23 cellular contexts compared by ENCODE assay signal in genomic region chr2:67645280-67646255, GRCh38.
A peak's percentile ranks its signal among the peaks of the same experiment; 100 is the strongest.
DNase-seq lines count a peak whose midpoint lies in the region; ATAC-seq, FAIRE-seq and TF ChIP-seq lines count a peak whose summit lies in the region.
"Had no signal": no experiment of that assay in that cellular context is flagged by ENCODE, and none has a peak within 500 bp of the region (broad histone marks: within the 10 kb centered on the region; RNA-seq: fewer than 3 reads in every experiment).

No MANE protein-coding gene starts in this region.

- H4K8ac ChIP-seq in mesendoderm (ENCODE audit: low read depth, low read length): no peak overlapping the region

- H3K27ac Mint-ChIP-seq in astrocyte (ENCODE audit: unreplicated experiment): peak overlapping the region; percentile 56
- H3K27ac Mint-ChIP-seq: B cell, H9, IgD-negative memory B cell had no signal

- H3K79me1 ChIP-seq in mesendoderm (ENCODE audit: low read length): no peaks in the 10 kb centered on the region

- H3K4me1 Mint-ChIP-seq in astrocyte (ENCODE audit: low read depth, unreplicated experiment): peaks cover 10% of the 10 kb centered on the region
- H3K4me1 Mint-ChIP-seq: B cell; CD4-positive, CD25-positive, alpha-beta regulatory T cell; IgD-negative memory B cell had no signal

- DNase-seq in left ventricle myocardium inferior (no peak), Right ventricle myocardium inferior (ENCODE audit: missing footprints) (no peak), astrocyte (ENCODE audit: low read depth) (peak; percentile 84), mesendoderm (peak; percentile 28), small intestine (peak; percentile 35), NCI-H128 (lab: John Stamatoyannopoulos, UW; ENCODE audit: unreplicated experiment) (no peak)
- no peak for DNase-seq in stimulated activated naive CD8-positive, alpha-beta T cell treated with anti-CD3 and anti-CD28 coated beads, Interleukin-15, Interleukin-2, amounts not matched to agents 100 U/mL and 50 U/mL, for 24 hours
- DNase-seq: 8988T; CD4-positive, CD25-positive, alpha-beta regulatory T cell; COR-L47; GDM1; H9; Kasumi-1; MM.1S; NCI-H1105; NCI-H1694; NCI-H510A treated with DMSO at 0.1 percent for 48 hours; NCI-H82; OCI-M1 had no signal

- H3K9me3 Mint-ChIP-seq in astrocyte (ENCODE audit: unreplicated experiment): no peaks in the 10 kb centered on the region

- H2BK5ac ChIP-seq in mesendoderm (ENCODE audit: low read length): no peak overlapping the region

- no peak overlapping the region for H4K5ac ChIP-seq in mesendoderm (ENCODE audit: low read length)

- H4K20me1 ChIP-seq in astrocyte (ENCODE audit: insufficient read depth, low read length): no peaks in the 10 kb centered on the region

- no CpG with 5 or more reads among the region's 3 CpGs for whole genome bisulfite sequencing in mesendoderm (ENCODE audit: extremely low coverage, insufficient coverage, low lambda C conversion rate)
- WGBS in small intestine, 3 donors: 7 to 46% (median 28%) methylated on average over 3 of the region's 3 CpGs

- ATAC-seq in Right ventricle myocardium inferior: no peak
- ATAC-seq in stimulated activated naive CD8-positive, alpha-beta T cell treated with anti-CD3 and anti-CD28 coated beads, Interleukin-15, Interleukin-2, amounts not matched to agents 100 U/mL and 50 U/mL, for 24 hours: no peak
- no peak for ATAC-seq in HG03520 (IDR thresholded peaks at IDR 0.05; ENCODE audit: unreplicated experiment)

- no peak overlapping the region for H3K56ac ChIP-seq in mesendoderm (ENCODE audit: low read length)

- peaks cover 39% of the 10 kb centered on the region for H3K4me1 ChIP-seq in left ventricle myocardium inferior
- H3K4me1 ChIP-seq in astrocyte (ENCODE audit: insufficient read depth, low read length): peaks cover 6% of the 10 kb centered on the region
- no peaks in the 10 kb centered on the region for H3K4me1 ChIP-seq in mesendoderm (ENCODE audit: control insufficient read depth, low read depth, low read length)
- H3K4me1 ChIP-seq in small intestine (ENCODE audit: control insufficient read depth in 2 of 2, insufficient read depth in 1 of 2, low read depth in 1 of 2, low read length in 1 of 2): no peaks in the 10 kb centered on the region

- H3K27ac ChIP-seq in left ventricle myocardium inferior (replicated peaks) (peak overlapping the region; percentile 34), astrocyte (ENCODE audit: low read depth, low read length) (no peak overlapping the region), mesendoderm (ENCODE audit: low read depth, low read length) (no peak overlapping the region), small intestine (ENCODE audit: low read depth in 1 of 2, low read length in 1 of 2) (no peak overlapping the region)

- H3K9ac ChIP-seq in astrocyte (ENCODE audit: low read length): no peak overlapping the region
- no peak overlapping the region for H3K9ac ChIP-seq in mesendoderm (ENCODE audit: low read length)

- no peak overlapping the region for H3K4ac ChIP-seq in mesendoderm (ENCODE audit: low read depth, low read length)

- H3K27me3 Mint-ChIP-seq in astrocyte (ENCODE audit: low read depth, unreplicated experiment): no peaks in the 10 kb centered on the region
- H3K27me3 Mint-ChIP-seq: CD4-positive, CD25-positive, alpha-beta regulatory T cell; IgD-negative memory B cell had no signal

- no peaks in the 10 kb centered on the region for H3K27me3 ChIP-seq in left ventricle myocardium inferior (ENCODE audit: low read depth)
- no peaks in the 10 kb centered on the region for H3K27me3 ChIP-seq in astrocyte (ENCODE audit: insufficient read depth, low read length)
- no peaks in the 10 kb centered on the region for H3K27me3 ChIP-seq in mesendoderm (ENCODE audit: insufficient read depth, low read length, poor library complexity)
- H3K27me3 ChIP-seq in small intestine (ENCODE audit: control insufficient read depth in 2 of 2, insufficient read depth in 2 of 2, low read length in 2 of 2): no peaks in the 10 kb centered on the region

- TF ChIP-seq CTCF in left ventricle myocardium inferior (IDR thresholded peaks at IDR 0.05; ENCODE audit: borderline replicate concordance) (no peak), astrocyte (IDR thresholded peaks at IDR 0.05; ENCODE audit: insufficient read depth, low read depth, low read length) (no peak)

- H3K4me3 ChIP-seq in left ventricle myocardium inferior (no peak overlapping the region), astrocyte (ENCODE audit: insufficient read depth, low read depth, low read length) (no peak overlapping the region), mesendoderm (ENCODE audit: low read length) (no peak overlapping the region), small intestine (ENCODE audit: low read depth in 1 of 2, low read length in 2 of 2) (no peak overlapping the region)

- no peak overlapping the region for H2AFZ ChIP-seq in astrocyte (ENCODE audit: low read depth, low read length)

- no peak overlapping the region for H3K4me2 ChIP-seq in astrocyte (ENCODE audit: low read length)
- H3K4me2 ChIP-seq in mesendoderm (ENCODE audit: low read length): no peak overlapping the region

- no peaks in the 10 kb centered on the region for H3K79me2 ChIP-seq in astrocyte (ENCODE audit: insufficient read depth, low read length)
- no peaks in the 10 kb centered on the region for H3K79me2 ChIP-seq in mesendoderm (ENCODE audit: control insufficient read depth, insufficient read depth, low read length)

- H2BK120ac ChIP-seq in mesendoderm (ENCODE audit: low read depth, low read length): no peak overlapping the region

- FAIRE-seq in astrocyte (lab: Jason Lieb, UNC): no peak
- FAIRE-seq in small intestine (lab: Jason Lieb, UNC): no peak
- FAIRE-seq: HTR-8/SVneo had no signal

- H3K23ac ChIP-seq in mesendoderm (ENCODE audit: low read length): no peak overlapping the region

- no peak overlapping the region for H2AK5ac ChIP-seq in mesendoderm (ENCODE audit: low read length)

- H3K36me3 Mint-ChIP-seq in astrocyte (ENCODE audit: low read depth, unreplicated experiment): no peaks in the 10 kb centered on the region
- H3K36me3 Mint-ChIP-seq: CD4-positive, CD25-positive, alpha-beta regulatory T cell had no signal

- H3K36me3 ChIP-seq in left ventricle myocardium inferior: no peaks in the 10 kb centered on the region
- H3K36me3 ChIP-seq in astrocyte (ENCODE audit: insufficient read depth, low read length): no peaks in the 10 kb centered on the region
- no peaks in the 10 kb centered on the region for H3K36me3 ChIP-seq in mesendoderm (ENCODE audit: control insufficient read depth, insufficient read depth, low read length)
- H3K36me3 ChIP-seq in small intestine (ENCODE audit: control insufficient read depth in 2 of 2, insufficient read depth in 2 of 2, low read length in 2 of 2): no peaks in the 10 kb centered on the region

- intact Hi-C loops in left ventricle myocardium inferior (cut with micrococcal nuclease): no loop called here
- intact Hi-C loops in Right ventricle myocardium inferior (cut with DNase I): no loop called here

- peaks cover 9% of the 10 kb centered on the region for H3K9me3 ChIP-seq in left ventricle myocardium inferior (replicated peaks)
- H3K9me3 ChIP-seq in astrocyte (ENCODE audit: insufficient read depth, low read depth, low read length): peaks cover 9% of the 10 kb centered on the region
- H3K9me3 ChIP-seq in small intestine (ENCODE audit: control insufficient read depth, low read depth): peaks cover 2% of the 10 kb centered on the region

- H3K18ac ChIP-seq in mesendoderm (ENCODE audit: low read length): no peak overlapping the region

- H2BK15ac ChIP-seq in mesendoderm (replicated peaks; ENCODE audit: low read depth): no peak overlapping the region

- H3K4me3 Mint-ChIP-seq in astrocyte (ENCODE audit: unreplicated experiment): no peak overlapping the region
- H3K4me3 Mint-ChIP-seq: B cell; CD4-positive, CD25-positive, alpha-beta regulatory T cell; H9; IgD-negative memory B cell had no signal

Comparison
In these comparisons a context has a peak if more than half of its experiments do, and no peak if none do; other contexts are left out.
1. DNase-seq: peak in astrocyte (single experiment), mesendoderm (single experiment) and small intestine (single experiment); none in left ventricle myocardium inferior (single experiment), Right ventricle myocardium inferior (single experiment), stimulated activated naive CD8-positive, alpha-beta T cell treated with anti-CD3 and anti-CD28 coated beads, Interleukin-15, Interleukin-2, amounts not matched to agents 100 U/mL and 50 U/mL, for 24 hours (single experiment) and NCI-H128 (single experiment).